ENCODE assay signal across 25 cellular contexts in genomic region chr19:17780781-17781180, GRCh38. TPM values are rescaled to one million over a fixed set of nuclear protein-coding genes. Genes with fewer than 3 reads are reported as not detected.
"Had no signal": no experiment of that assay in that cellular context is flagged by ENCODE, and none has a peak within 500 bp of the region (broad histone marks: within the 10 kb centered on the region; RNA-seq: fewer than 3 reads in every experiment).

No MANE protein-coding gene starts in this region.

- H3K9me3 ChIP-seq: SJSA1 had no signal

- H3K27ac ChIP-seq: KMS-11, SJSA1, SK-N-MC had no signal

- H3K4me2 ChIP-seq: KMS-11 had no signal

- H3K36me3 ChIP-seq: SJSA1 had no signal

- DNase-seq: IMR-90, Kasumi-1, MM.1S, NCI-H1092 treated with DMSO at 0.1 percent for 48 hours, NCI-H1436, NCI-H187, NCI-H2029, NCI-H2081 treated with DMSO at 0.1 percent for 48 hours, NCI-H2171, NCI-H226, NCI-H446, NCI-H510A, NCI-H524 treated with DMSO at 0.1 percent for 48 hours, NCI-H69, NCI-H774, Right ventricle myocardium superior, RPMI8226, SIG-M5 had no signal

- H3K9ac ChIP-seq: KMS-11 had no signal

- ATAC-seq: HepG2 had no signal

- H3K27me3 ChIP-seq: SJSA1 had no signal

- H3K4me3 ChIP-seq: SJSA1, SK-N-MC had no signal

- FAIRE-seq: HepG2, RCC 7860 had no signal

- H3K4me1 ChIP-seq: SJSA1 had no signal

RNA-seq across cellular contexts. Expression of gene B3GNT3, which starts 14.2 kb away (rescaled TPM):
- total RNA-seq: HT1080, IMR-90, Right ventricle myocardium superior, SJSA1 had no signal
- polyA plus RNA-seq: IMR-90 had no signal

RNA-seq across cellular contexts. Expression of gene INSL3, which starts 40.5 kb away (rescaled TPM):
- total RNA-seq: HepG2, HT1080, IMR-90, M059J, Right ventricle myocardium superior, SJSA1 had no signal
- polyA plus RNA-seq: IMR-90 had no signal
